ENCODE assay signal across 8 cellular contexts in the genomic region with DNA sequence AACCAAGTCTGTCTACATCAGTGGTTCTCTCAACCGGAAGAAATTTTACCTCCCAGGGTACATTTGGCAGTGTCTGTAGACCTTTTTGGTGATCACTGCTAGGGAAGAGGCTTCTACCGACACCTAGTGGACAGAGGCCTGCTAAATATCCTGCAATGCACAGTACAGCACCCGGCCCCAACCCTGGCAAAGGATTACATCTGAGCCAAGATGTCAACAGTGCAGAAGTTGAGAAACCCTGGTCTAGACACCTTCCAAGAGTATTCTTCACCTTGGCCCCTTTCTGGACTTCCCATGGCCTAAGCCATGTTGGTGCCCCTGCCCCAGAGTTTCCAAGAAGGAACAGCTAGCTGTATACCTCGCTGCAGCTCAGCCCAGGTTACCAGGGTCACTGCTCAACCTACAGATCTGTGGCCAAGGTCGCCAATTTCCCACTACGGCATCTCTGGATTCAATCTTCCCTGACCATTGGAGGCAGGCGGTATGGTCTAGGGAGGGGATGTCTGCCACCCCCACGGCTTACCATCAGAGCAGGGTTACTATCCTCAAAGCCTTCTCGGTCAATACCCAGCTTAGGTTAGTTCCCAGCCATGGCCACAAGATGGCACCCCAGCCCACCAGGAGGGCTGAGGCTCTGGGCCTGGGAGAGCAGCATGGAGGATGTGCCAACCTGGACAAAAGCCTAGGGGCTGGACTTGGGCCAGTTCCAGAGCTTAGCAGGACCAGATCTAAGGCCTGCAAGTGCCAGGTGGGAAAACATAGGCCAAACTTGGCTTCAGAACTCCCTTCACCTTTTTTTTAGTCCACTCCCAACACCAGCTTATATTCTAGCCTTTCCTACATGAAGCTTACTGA. TPM values are rescaled to one million over a fixed set of nuclear protein-coding genes. Genes with fewer than 3 reads are reported as not detected.
DNase-seq lines count a peak whose midpoint lies in the region; ATAC-seq and TF ChIP-seq lines count a peak whose summit lies in the region.

No MANE protein-coding gene starts in this region.

- no peaks in the 10 kb centered on the region for H3K9me2 ChIP-seq in OCI-LY1 (ENCODE audit: low read depth, low read length)

- TF ChIP-seq CTCF in OCI-LY1 (IDR thresholded peaks at IDR 0.05; ENCODE audit: low read length) (peak; percentile 70), esophagus muscularis mucosa (IDR thresholded peaks at IDR 0.05) (peak; percentile 76 to 87 (median 82)), natural killer cell (IDR thresholded peaks at IDR 0.05) (peak; percentile 62)

- no peak overlapping the region for H2AFZ ChIP-seq in OCI-LY1 (ENCODE audit: low read length)

- WGBS in esophagus muscularis mucosa = 19% methylated on average over 8 of the region's 9 CpGs

- H3K4me1 Mint-ChIP-seq in natural killer cell = peaks cover 0 to 5% of the 10 kb centered on the region in 2 donors

- TF ChIP-seq POLR2A in esophagus muscularis mucosa (IDR thresholded peaks at IDR 0.05; ENCODE audit: low read depth) = no peak

- no peaks in the 10 kb centered on the region for H3K27me3 ChIP-seq in OCI-LY1 (ENCODE audit: insufficient read depth, low read length)
- peaks cover 0 to 58% (median 3%) of the 10 kb centered on the region in 4 donors for H3K27me3 ChIP-seq in esophagus muscularis mucosa

- H3K9ac ChIP-seq in OCI-LY1 (ENCODE audit: low read length) = no peak overlapping the region

- H4K20me1 ChIP-seq in OCI-LY1 (ENCODE audit: insufficient read depth, low read length) = no peaks in the 10 kb centered on the region

- H3K4me3 Mint-ChIP-seq in natural killer cell = no peak overlapping the region

- DNase-seq in DMS153 treated with DMSO at 0.1 percent for 48 hours (lab: John Stamatoyannopoulos, UW; ENCODE audit: unreplicated experiment) (peak; percentile 86), KBM-7 (peak; percentile 78), activated T-cell treated with anti-CD3 and anti-CD28 coated beads for 1 hour (ENCODE audit: low read depth) (peak; percentile 36), esophagus muscularis mucosa (ENCODE audit: extremely low spot score) (no peak), natural killer cell (peak; percentile 45), stromal cell of bone marrow (ENCODE audit: low read depth) (peak; percentile 52)

- peaks cover 48 to 54% of the 10 kb centered on the region in 2 donors for H3K27me3 Mint-ChIP-seq in natural killer cell (ENCODE audit: low read depth in 2 of 2)

- H3K79me2 ChIP-seq in OCI-LY1 (ENCODE audit: insufficient read depth, low read length) = no peaks in the 10 kb centered on the region

- no peak for TF ChIP-seq EP300 in esophagus muscularis mucosa (IDR thresholded peaks at IDR 0.05)

- in situ Hi-C loops in KBM-7 (cut with MboI; ENCODE audit: low pct_unique_long_range_greater_than_20kb, low sequenced_read_pairs) = loop anchor here (10.0 kb wide), 1 partner anchor 244 kb away; no protein-coding TSS in a partner anchor

- H3K4me1 ChIP-seq in OCI-LY1 (ENCODE audit: insufficient read depth, low read length, severe bottlenecking) (peaks cover 4% of the 10 kb centered on the region), esophagus muscularis mucosa (peaks cover 10 to 29% (median 24%) of the 10 kb centered on the region in 4 donors)

- H3K36me3 ChIP-seq in OCI-LY1 (ENCODE audit: insufficient read depth, low read length) (no peaks in the 10 kb centered on the region), esophagus muscularis mucosa (no peaks in the 10 kb centered on the region)

- no peaks in the 10 kb centered on the region for H3K9me3 Mint-ChIP-seq in natural killer cell

- H3F3A ChIP-seq in OCI-LY1 (ENCODE audit: insufficient read depth, low read length) = no peaks in the 10 kb centered on the region

- intact Hi-C loops in esophagus muscularis mucosa (cut with DNase I) (loop anchor here (2.0 kb wide), 1 partner anchor 248 kb away; no protein-coding TSS in a partner anchor), natural killer cell (cut with micrococcal nuclease) (loop anchor here (1.0 kb wide), 1 partner anchor 248 kb away; no protein-coding TSS in a partner anchor)

- H3K36me3 Mint-ChIP-seq in natural killer cell = no peaks in the 10 kb centered on the region

- ATAC-seq in GM21619 (IDR thresholded peaks at IDR 0.05; ENCODE audit: unreplicated experiment) (peak; percentile 85), natural killer cell (peak; percentile 69 to 79 (median 77))

- no peak overlapping the region for H3K27ac ChIP-seq in OCI-LY1 (ENCODE audit: low read depth, low read length, poor library complexity, severe bottlenecking)
- no peak overlapping the region for H3K27ac ChIP-seq in esophagus muscularis mucosa (replicated peaks in 1 of 4)

- H3K27ac Mint-ChIP-seq in natural killer cell = no peak overlapping the region

- H3K9me3 ChIP-seq in OCI-LY1 (ENCODE audit: low read length) (no peaks in the 10 kb centered on the region), esophagus muscularis mucosa (no peaks in the 10 kb centered on the region)

- no peak overlapping the region for H3K4me2 ChIP-seq in OCI-LY1 (ENCODE audit: low read length)

- H3K4me3 ChIP-seq in OCI-LY1 (ENCODE audit: low read depth, low read length, poor library complexity, severe bottlenecking) (no peak overlapping the region), esophagus muscularis mucosa (no peak overlapping the region)

RNA-seq across cellular contexts. Expression of a gene that starts 3.7 kb away (rescaled TPM):
- total RNA-seq in esophagus muscularis mucosa = not detected
- total RNA-seq in natural killer cell = not detected

RNA-seq across cellular contexts. Expression of a gene that starts 11.5 kb away (rescaled TPM):
- not detected for total RNA-seq in esophagus muscularis mucosa
- not detected for total RNA-seq in natural killer cell
